Comparison of ENCODE assay signal across 9 cellular contexts in genomic region chr5:161960314-161960713, GRCh38.
"Had no signal": no experiment of that assay in that cellular context is flagged by ENCODE, and none has a peak within 500 bp of the region (broad histone marks: within the 10 kb centered on the region; RNA-seq: fewer than 3 reads in every experiment).

No MANE protein-coding gene starts in this region.

- H3K27ac ChIP-seq: GM23248, HL-60, KMS-11 had no signal

- DNase-seq: GM23248, GOT3, H7, HFFc6, KBM-7 had no signal

- ATAC-seq: HCT116 had no signal

- H3K4me2 ChIP-seq: KMS-11 had no signal

- H3K4me3 ChIP-seq: GM23248, HAP-1 had no signal

- H3K9ac ChIP-seq: GM23248, KMS-11 had no signal

- H3K9me3 ChIP-seq: HAP-1 had no signal

- H2AFZ ChIP-seq: GM23248 had no signal

- H3K36me3 ChIP-seq: HAP-1 had no signal
